In genomic region chr12:88313554-88313953, GRCh38 we compare ENCODE assay signal across 19 cellular contexts.
"Had no signal": no experiment of that assay in that cellular context is flagged by ENCODE, and none has a peak within 500 bp of the region (broad histone marks: within the 10 kb centered on the region; RNA-seq: fewer than 3 reads in every experiment).

No MANE protein-coding gene starts in this region.

- H2AFZ ChIP-seq: parathyroid adenoma had no signal

- ATAC-seq: left lobe of liver; stimulated activated naive B cell treated with anti-CD40 and anti-IgM and Interleukin-4, amounts not matched to agents 10 μg/mL and 1 μg/mL and 100 μg/mL, for 72 hours; upper lobe of right lung had no signal

- H3K9me3 Mint-ChIP-seq: activated naive CD4-positive, alpha-beta T cell treated with anti-CD3 and anti-CD28 coated beads, Interleukin-2, amount 50 U/mL, for 24 hours; nephron had no signal

- DNase-seq: activated CD4-positive, alpha-beta T cell treated with anti-CD3 and anti-CD28 coated beads for 1 hour; activated CD8-positive, alpha-beta memory T cell treated with anti-CD3 and anti-CD28 coated beads for 24 hours; activated CD8-positive, alpha-beta memory T cell treated with anti-CD3 and anti-CD28 coated beads, Interleukin-2, amount 50 U/mL, for 48 hours; activated gamma-delta T cell; activated T-cell treated with anti-CD3 and anti-CD28 coated beads, Interleukin-2, amount 50 U/mL, for 72 hours; cortex of kidney; head of caudate nucleus; kidney; mammary epithelial cell; midbrain; sigmoid colon; spleen; stimulated activated naive B cell treated with anti-CD40 and anti-IgM and Interleukin-4, amounts not matched to agents 10 μg/mL and 1 μg/mL and 100 μg/mL, for 72 hours; upper lobe of right lung had no signal

- H3K9me3 ChIP-seq: breast epithelium, sigmoid colon, spleen, upper lobe of right lung had no signal

- H3K79me2 ChIP-seq: parathyroid adenoma had no signal

- H3K27me3 Mint-ChIP-seq: activated naive CD4-positive, alpha-beta T cell treated with anti-CD3 and anti-CD28 coated beads, Interleukin-2, amount 50 U/mL, for 24 hours; stimulated activated naive B cell treated with anti-CD40 and anti-IgM and Interleukin-4, amounts not matched to agents 10 μg/mL and 1 μg/mL and 100 μg/mL, for 72 hours had no signal

- H3K36me3 Mint-ChIP-seq: activated naive CD4-positive, alpha-beta T cell treated with anti-CD3 and anti-CD28 coated beads, Interleukin-2, amount 50 U/mL, for 24 hours; stimulated activated naive B cell treated with anti-CD40 and anti-IgM and Interleukin-4, amounts not matched to agents 10 μg/mL and 1 μg/mL and 100 μg/mL, for 72 hours had no signal

- H3K36me3 ChIP-seq: breast epithelium, sigmoid colon, spleen, upper lobe of right lung had no signal

- H3K4me1 Mint-ChIP-seq: activated naive CD4-positive, alpha-beta T cell treated with anti-CD3 and anti-CD28 coated beads, Interleukin-2, amount 50 U/mL, for 24 hours; nephron; stimulated activated naive B cell treated with anti-CD40 and anti-IgM and Interleukin-4, amounts not matched to agents 10 μg/mL and 1 μg/mL and 100 μg/mL, for 72 hours had no signal

- H3K27ac ChIP-seq: breast epithelium, parathyroid adenoma, sigmoid colon, spleen, upper lobe of right lung had no signal

- H3K27ac Mint-ChIP-seq: activated naive CD4-positive, alpha-beta T cell treated with anti-CD3 and anti-CD28 coated beads, Interleukin-2, amount 50 U/mL, for 24 hours; activated T-cell treated with anti-CD3 and anti-CD28 coated beads, Interleukin-2, amount 50 U/mL, for 72 hours; nephron; stimulated activated naive B cell treated with anti-CD40 and anti-IgM and Interleukin-4, amounts not matched to agents 10 μg/mL and 1 μg/mL and 100 μg/mL, for 72 hours had no signal

- H3K9ac ChIP-seq: parathyroid adenoma had no signal

- H3K4me1 ChIP-seq: breast epithelium, parathyroid adenoma, sigmoid colon, spleen, upper lobe of right lung had no signal

- H3K4me3 Mint-ChIP-seq: activated naive CD4-positive, alpha-beta T cell treated with anti-CD3 and anti-CD28 coated beads, Interleukin-2, amount 50 U/mL, for 24 hours; activated T-cell treated with anti-CD3 and anti-CD28 coated beads, Interleukin-2, amount 50 U/mL, for 72 hours; nephron; stimulated activated naive B cell treated with anti-CD40 and anti-IgM and Interleukin-4, amounts not matched to agents 10 μg/mL and 1 μg/mL and 100 μg/mL, for 72 hours had no signal

- H3K27me3 ChIP-seq: breast epithelium, sigmoid colon, spleen, upper lobe of right lung had no signal

- H3K4me3 ChIP-seq: breast epithelium, sigmoid colon, spleen, upper lobe of right lung had no signal
